ENCODE assay signal across 18 cellular contexts in genomic region chr21:38788275-38788911, GRCh38. TPM values are rescaled to one million over a fixed set of nuclear protein-coding genes. Genes with fewer than 3 reads are reported as not detected.
DNase-seq lines count a peak whose midpoint lies in the region; ATAC-seq and TF ChIP-seq lines count a peak whose summit lies in the region.
"Had no signal": no experiment of that assay in that cellular context is flagged by ENCODE, and none has a peak within 500 bp of the region (broad histone marks: within the 10 kb centered on the region; RNA-seq: fewer than 3 reads in every experiment).

No MANE protein-coding gene starts in this region.

- H3K9me3 ChIP-seq in breast epithelium (no peaks in the 10 kb centered on the region), liver (ENCODE audit: control insufficient read depth in 4 of 4, low read length in 3 of 4) (no peaks in the 10 kb centered on the region)
- H3K9me3 ChIP-seq: mucosa of descending colon, thoracic aorta had no signal

- DNase-seq in breast epithelium (ENCODE audit: low spot score in 2 of 2): no peak
- DNase-seq in GM19240 (ENCODE audit: insufficient read length, low spot score): no peak
- DNase-seq in naive thymus-derived CD8-positive, alpha-beta T cell: no peak
- DNase-seq in islet precursor cell: no peak
- DNase-seq in activated naive CD4-positive, alpha-beta T cell treated with anti-CD3 and anti-CD28 coated beads, Interleukin-2, amount 50 U/mL, for 72 hours (ENCODE audit: low spot score in 2 of 2): no peak
- DNase-seq: activated CD8-positive, alpha-beta memory T cell treated with anti-CD3 and anti-CD28 coated beads, Interleukin-2, amount 50 U/mL, for 48 hours; activated naive CD4-positive, alpha-beta T cell; GDM1; hippocampal formation; NCI-H2081 treated with DMSO at 0.1 percent for 48 hours; NCI-H524; stimulated activated CD4-positive, alpha-beta T cell treated with anti-CD3 and anti-CD28 coated beads, Interleukin-4, amount 100 ng/mL, for 4 hours had no signal

- TF ChIP-seq CTCF in 22Rv1 (IDR thresholded peaks at IDR 0.05) (no peak), breast epithelium (IDR thresholded peaks at IDR 0.05) (no peak), liver (IDR thresholded peaks at IDR 0.05; ENCODE audit: low read depth, low read length, missing input control) (no peak)

- H3K4me3 ChIP-seq in breast epithelium (no peak overlapping the region), liver (ENCODE audit: low read depth in 1 of 3, low read length in 3 of 3) (peak overlapping the region in 1 of 3 donors; percentile 2)
- H3K4me3 ChIP-seq: mucosa of descending colon, thoracic aorta had no signal

- H3K4me1 ChIP-seq in breast epithelium: no peaks in the 10 kb centered on the region
- peaks cover 0 to 4% (median 0%) of the 10 kb centered on the region in 4 donors for H3K4me1 ChIP-seq in liver (ENCODE audit: control insufficient read depth in 4 of 4, insufficient read depth in 4 of 4, low read length in 3 of 4)

- TF ChIP-seq RAD21 in Ishikawa (IDR thresholded peaks at IDR 0.05; ENCODE audit: low read depth): no peak
- TF ChIP-seq RAD21 in liver (IDR thresholded peaks at IDR 0.05): no peak

- H3K36me3 Mint-ChIP-seq in naive thymus-derived CD8-positive, alpha-beta T cell: peaks cover 0 to 4% (median 2%) of the 10 kb centered on the region in 3 donors
- peaks cover 0 to 7% of the 10 kb centered on the region in 2 donors for H3K36me3 Mint-ChIP-seq in activated naive CD4-positive, alpha-beta T cell treated with anti-CD3 and anti-CD28 coated beads, Interleukin-2, amount 50 U/mL, for 72 hours

- H3K27me3 ChIP-seq in breast epithelium (no peaks in the 10 kb centered on the region), liver (ENCODE audit: control insufficient read depth in 4 of 4, insufficient read depth in 4 of 4, low read length in 3 of 4) (no peaks in the 10 kb centered on the region)

- 86% methylated on average over 4 of the region's 4 CpGs for WGBS in liver

- no peak overlapping the region for H3K27ac Mint-ChIP-seq in naive thymus-derived CD8-positive, alpha-beta T cell
- no peak overlapping the region for H3K27ac Mint-ChIP-seq in activated naive CD4-positive, alpha-beta T cell treated with anti-CD3 and anti-CD28 coated beads, Interleukin-2, amount 50 U/mL, for 72 hours
- H3K27ac Mint-ChIP-seq: dendritic cell treated with granulocyte-macrophage colony-stimulating factor and Interleukin-4, amounts not matched to agents 40 ng/mL and 50 ng/mL, for 4 days had no signal

- TF ChIP-seq POLR2A in breast epithelium (IDR thresholded peaks at IDR 0.05): no peak

- no peaks in the 10 kb centered on the region for H3K27me3 Mint-ChIP-seq in naive thymus-derived CD8-positive, alpha-beta T cell

- intact Hi-C loops in breast epithelium (cut with DNase I; ENCODE audit: low total_unique reads): no loop called here

- no peak for TF ChIP-seq EP300 in Ishikawa (IDR thresholded peaks at IDR 0.05; ENCODE audit: borderline replicate concordance)

- peaks cover 4 to 7% (median 6%) of the 10 kb centered on the region in 4 donors for H3K4me1 Mint-ChIP-seq in naive thymus-derived CD8-positive, alpha-beta T cell

- H3K9me3 Mint-ChIP-seq in naive thymus-derived CD8-positive, alpha-beta T cell: peaks cover 0 to 5% (median 0%) of the 10 kb centered on the region in 9 donors
- peaks cover 3 to 4% of the 10 kb centered on the region in 2 donors for H3K9me3 Mint-ChIP-seq in activated naive CD4-positive, alpha-beta T cell treated with anti-CD3 and anti-CD28 coated beads, Interleukin-2, amount 50 U/mL, for 72 hours
- H3K9me3 Mint-ChIP-seq: dendritic cell treated with granulocyte-macrophage colony-stimulating factor and Interleukin-4, amounts not matched to agents 40 ng/mL and 50 ng/mL, for 4 days had no signal

- POLR2A ChIA-PET in naive thymus-derived CD8-positive, alpha-beta T cell (lab: Charles Lee): no interaction called here

- no peak for ATAC-seq in naive thymus-derived CD8-positive, alpha-beta T cell
- no peak for ATAC-seq in activated naive CD4-positive, alpha-beta T cell treated with anti-CD3 and anti-CD28 coated beads, Interleukin-2, amount 50 U/mL, for 72 hours

- H3K36me3 ChIP-seq in breast epithelium (no peaks in the 10 kb centered on the region), liver (ENCODE audit: control insufficient read depth in 4 of 4, insufficient read depth in 3 of 4, low read depth in 1 of 4, low read length in 3 of 4) (no peaks in the 10 kb centered on the region)
- H3K36me3 ChIP-seq: thoracic aorta had no signal

- H3K4me3 Mint-ChIP-seq in naive thymus-derived CD8-positive, alpha-beta T cell: no peak overlapping the region
- H3K4me3 Mint-ChIP-seq: dendritic cell treated with granulocyte-macrophage colony-stimulating factor and Interleukin-4, amounts not matched to agents 40 ng/mL and 50 ng/mL, for 4 days had no signal

- no peak overlapping the region for H3K9ac ChIP-seq in liver (ENCODE audit: low read depth in 1 of 2, low read length in 2 of 2)

- H3K27ac ChIP-seq in 22Rv1 (peak overlapping the region; percentile 79), breast epithelium (peak overlapping the region; percentile 48 to 57), liver (ENCODE audit: low read depth in 1 of 2, low read length in 2 of 2) (peak overlapping the region; percentile 79 to 87)
- H3K27ac ChIP-seq: thoracic aorta had no signal

TF ChIP-seq in Ishikawa, 13 proteins besides CTCF, POLR2A, EP300 and RAD21 (continues in another document):
- TF ChIP-seq EGR1 (IDR thresholded peaks at IDR 0.05) (no peak), USF1 (IDR thresholded peaks at IDR 0.05) (peak; percentile 75)

TF ChIP-seq in liver, 16 proteins besides CTCF, POLR2A, EP300 and RAD21:
- TF ChIP-seq JUND (IDR thresholded peaks at IDR 0.05): no peak
- no peak for TF ChIP-seq REST (IDR thresholded peaks at IDR 0.05)
- TF ChIP-seq, protein P1, sequence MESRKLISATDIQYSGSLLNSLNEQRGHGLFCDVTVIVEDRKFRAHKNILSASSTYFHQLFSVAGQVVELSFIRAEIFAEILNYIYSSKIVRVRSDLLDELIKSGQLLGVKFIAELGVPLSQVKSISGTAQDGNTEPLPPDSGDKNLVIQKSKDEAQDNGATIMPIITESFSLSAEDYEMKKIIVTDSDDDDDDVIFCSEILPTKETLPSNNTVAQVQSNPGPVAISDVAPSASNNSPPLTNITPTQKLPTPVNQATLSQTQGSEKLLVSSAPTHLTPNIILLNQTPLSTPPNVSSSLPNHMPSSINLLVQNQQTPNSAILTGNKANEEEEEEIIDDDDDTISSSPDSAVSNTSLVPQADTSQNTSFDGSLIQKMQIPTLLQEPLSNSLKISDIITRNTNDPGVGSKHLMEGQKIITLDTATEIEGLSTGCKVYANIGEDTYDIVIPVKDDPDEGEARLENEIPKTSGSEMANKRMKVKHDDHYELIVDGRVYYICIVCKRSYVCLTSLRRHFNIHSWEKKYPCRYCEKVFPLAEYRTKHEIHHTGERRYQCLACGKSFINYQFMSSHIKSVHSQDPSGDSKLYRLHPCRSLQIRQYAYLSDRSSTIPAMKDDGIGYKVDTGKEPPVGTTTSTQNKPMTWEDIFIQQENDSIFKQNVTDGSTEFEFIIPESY (IDR thresholded peaks at IDR 0.05): no peak
- no peak for TF ChIP-seq NR2F2 (IDR thresholded peaks at IDR 0.05)
- no peak for TF ChIP-seq FOXA1 (IDR thresholded peaks at IDR 0.05)
- TF ChIP-seq EGR1 (IDR thresholded peaks at IDR 0.05; ENCODE audit: low read depth in 2 of 2): no peak
- no peak for TF ChIP-seq MAX (IDR thresholded peaks at IDR 0.05)
- TF ChIP-seq SP1 (IDR thresholded peaks at IDR 0.05): no peak
- no peak for TF ChIP-seq ATF3 (IDR thresholded peaks at IDR 0.05)

RNA-seq across cellular contexts. Expression of gene ETS2, which starts 17.3 kb away (rescaled TPM):
- total RNA-seq in breast epithelium (10 to 100 TPM; 48.0 to 60.0 (median 57.5) TPM), liver (10 to 100 TPM; 20.2 to 90.7 TPM)
- 10 to 100 TPM; 40.8 to 42.8 TPM for polyA plus RNA-seq in liver
- 10 to 100 TPM; 11.5 to 14.8 TPM for total RNA-seq in naive thymus-derived CD8-positive, alpha-beta T cell
- polyA plus RNA-seq in naive thymus-derived CD8-positive, alpha-beta T cell: 1 to 10 TPM; 4.7 to 6.6 (median 5.8) TPM
- 10 to 100 TPM; 35.8 to 48.3 TPM for total RNA-seq in activated naive CD4-positive, alpha-beta T cell treated with anti-CD3 and anti-CD28 coated beads, Interleukin-2, amount 50 U/mL, for 72 hours
